ENCODE assay signal across 1 cellular context in the genomic region with DNA sequence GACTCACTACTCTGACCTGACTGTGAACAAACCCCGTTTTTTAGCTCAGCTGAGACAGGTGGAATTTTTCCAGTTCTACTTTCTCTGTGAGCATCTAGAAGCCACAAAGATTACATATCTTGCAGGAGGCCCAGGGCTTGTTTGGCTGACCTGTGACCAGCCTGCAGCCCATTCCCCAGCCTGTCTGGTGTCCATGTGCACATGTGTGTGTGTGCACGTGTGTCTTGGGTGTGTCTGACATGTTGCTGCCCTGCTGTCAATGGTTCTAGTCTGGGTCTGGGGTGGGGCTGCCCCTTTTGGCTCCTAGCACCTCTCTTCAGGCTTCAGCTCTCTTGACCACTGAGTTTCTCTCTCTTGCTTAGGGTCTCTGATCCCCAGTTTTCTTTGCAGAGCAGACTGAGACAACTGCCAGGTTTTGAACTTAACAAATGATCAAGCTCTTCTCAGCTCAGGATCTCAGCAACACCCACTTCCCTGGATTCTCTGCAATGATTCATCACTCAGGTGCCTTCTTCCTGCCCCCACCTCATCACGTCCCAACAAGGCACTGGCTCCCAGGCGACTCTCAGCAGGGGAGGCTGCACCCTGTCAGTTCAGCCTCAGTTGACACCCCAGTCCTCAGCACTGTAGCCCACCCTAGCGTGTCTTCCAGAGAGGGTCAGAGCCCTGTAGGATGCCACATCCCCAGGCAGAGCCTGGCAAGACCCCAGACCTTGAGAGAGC.
TF ChIP-seq lines count a peak whose summit lies in the region.

No MANE protein-coding gene starts in this region.

TF ChIP-seq in HCT116, 20 proteins besides CTCF, POLR2A, EP300 and RAD21:
- TF ChIP-seq, protein P1, sequence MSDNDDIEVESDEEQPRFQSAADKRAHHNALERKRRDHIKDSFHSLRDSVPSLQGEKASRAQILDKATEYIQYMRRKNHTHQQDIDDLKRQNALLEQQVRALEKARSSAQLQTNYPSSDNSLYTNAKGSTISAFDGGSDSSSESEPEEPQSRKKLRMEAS (IDR thresholded peaks at IDR 0.05), result no peak
- TF ChIP-seq FOSL1 (IDR thresholded peaks at IDR 0.05; ENCODE audit: low read depth), result no peak
- TF ChIP-seq, protein P2, sequence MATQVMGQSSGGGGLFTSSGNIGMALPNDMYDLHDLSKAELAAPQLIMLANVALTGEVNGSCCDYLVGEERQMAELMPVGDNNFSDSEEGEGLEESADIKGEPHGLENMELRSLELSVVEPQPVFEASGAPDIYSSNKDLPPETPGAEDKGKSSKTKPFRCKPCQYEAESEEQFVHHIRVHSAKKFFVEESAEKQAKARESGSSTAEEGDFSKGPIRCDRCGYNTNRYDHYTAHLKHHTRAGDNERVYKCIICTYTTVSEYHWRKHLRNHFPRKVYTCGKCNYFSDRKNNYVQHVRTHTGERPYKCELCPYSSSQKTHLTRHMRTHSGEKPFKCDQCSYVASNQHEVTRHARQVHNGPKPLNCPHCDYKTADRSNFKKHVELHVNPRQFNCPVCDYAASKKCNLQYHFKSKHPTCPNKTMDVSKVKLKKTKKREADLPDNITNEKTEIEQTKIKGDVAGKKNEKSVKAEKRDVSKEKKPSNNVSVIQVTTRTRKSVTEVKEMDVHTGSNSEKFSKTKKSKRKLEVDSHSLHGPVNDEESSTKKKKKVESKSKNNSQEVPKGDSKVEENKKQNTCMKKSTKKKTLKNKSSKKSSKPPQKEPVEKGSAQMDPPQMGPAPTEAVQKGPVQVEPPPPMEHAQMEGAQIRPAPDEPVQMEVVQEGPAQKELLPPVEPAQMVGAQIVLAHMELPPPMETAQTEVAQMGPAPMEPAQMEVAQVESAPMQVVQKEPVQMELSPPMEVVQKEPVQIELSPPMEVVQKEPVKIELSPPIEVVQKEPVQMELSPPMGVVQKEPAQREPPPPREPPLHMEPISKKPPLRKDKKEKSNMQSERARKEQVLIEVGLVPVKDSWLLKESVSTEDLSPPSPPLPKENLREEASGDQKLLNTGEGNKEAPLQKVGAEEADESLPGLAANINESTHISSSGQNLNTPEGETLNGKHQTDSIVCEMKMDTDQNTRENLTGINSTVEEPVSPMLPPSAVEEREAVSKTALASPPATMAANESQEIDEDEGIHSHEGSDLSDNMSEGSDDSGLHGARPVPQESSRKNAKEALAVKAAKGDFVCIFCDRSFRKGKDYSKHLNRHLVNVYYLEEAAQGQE (IDR thresholded peaks at IDR 0.05; ENCODE audit: low read depth), result no peak
- no peak for TF ChIP-seq EGR1 (IDR thresholded peaks at IDR 0.05; ENCODE audit: low read depth)
- TF ChIP-seq ZFX (IDR thresholded peaks at IDR 0.05), result no peak
- TF ChIP-seq SP1 (IDR thresholded peaks at IDR 0.05; ENCODE audit: low read depth), result no peak
- TF ChIP-seq EZH2 (IDR thresholded peaks at IDR 0.05), result no peak
- no peak for TF ChIP-seq EZH2phosphoT487 (IDR thresholded peaks at IDR 0.05; ENCODE audit: borderline replicate concordance)
- TF ChIP-seq CEBPB (IDR thresholded peaks at IDR 0.05; ENCODE audit: low read depth), result no peak
- no peak for TF ChIP-seq JUND (IDR thresholded peaks at IDR 0.05)
- no peak for TF ChIP-seq POLR2AphosphoS5 (IDR thresholded peaks at IDR 0.05; ENCODE audit: low read depth, low read length)
- TF ChIP-seq ZNF274 (IDR thresholded peaks at IDR 0.05; ENCODE audit: low read depth, low read length), result no peak
- no peak for TF ChIP-seq SRF (IDR thresholded peaks at IDR 0.05; ENCODE audit: low read depth)
TF ChIP-seq in HCT116: peak in this region for 0.
